ENCODE assay signal across 12 cellular contexts in the genomic region with DNA sequence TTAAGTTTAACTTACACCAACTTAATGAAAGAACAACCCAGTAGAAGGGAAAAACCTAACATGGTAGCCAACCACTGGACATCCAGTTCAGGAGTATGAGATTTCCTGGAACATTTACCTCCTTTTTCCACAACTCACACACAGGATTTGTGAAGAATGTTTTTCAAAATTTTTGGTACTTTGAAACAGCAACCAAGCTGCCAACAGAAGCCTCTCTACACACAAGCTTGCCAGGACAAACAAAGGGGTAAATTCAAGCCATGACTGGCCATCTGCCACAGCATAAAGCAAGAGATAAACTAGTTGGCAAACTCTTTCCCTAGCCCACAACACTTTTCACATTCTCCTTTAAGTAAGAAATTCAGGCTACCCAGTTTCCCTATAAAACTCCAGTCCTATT. TPM values are rescaled to one million over a fixed set of nuclear protein-coding genes. Genes with fewer than 3 reads are reported as not detected.
DNase-seq lines count a peak whose midpoint lies in the region; ATAC-seq and TF ChIP-seq lines count a peak whose summit lies in the region.
"Had no signal": no experiment of that assay in that cellular context is flagged by ENCODE, and none has a peak within 500 bp of the region (broad histone marks: within the 10 kb centered on the region; RNA-seq: fewer than 3 reads in every experiment).

No MANE protein-coding gene starts in this region.

- H3K4me3 ChIP-seq in LNCaP clone FGC (ENCODE audit: low read depth, low read length) (no peak overlapping the region), coronary artery (no peak overlapping the region)
- H3K4me3 ChIP-seq: ovary had no signal

- peak overlapping the region; percentile 72 for H3K27ac Mint-ChIP-seq in CD4-positive, alpha-beta T cell
- H3K27ac Mint-ChIP-seq in naive thymus-derived CD8-positive, alpha-beta T cell = peak overlapping the region; percentile 70 to 95 (median 87)

- no peak overlapping the region for H3K27ac ChIP-seq in CD4-positive, alpha-beta T cell (ENCODE audit: low read depth, low read length)
- peak overlapping the region; percentile 17 to 65 for H3K27ac ChIP-seq in coronary artery
- H3K27ac ChIP-seq: KMS-11, ovary had no signal

- TF ChIP-seq CTCF in CD4-positive, alpha-beta T cell (IDR thresholded peaks at IDR 0.05) = no peak
- TF ChIP-seq CTCF in LNCaP clone FGC (IDR thresholded peaks at IDR 0.05; ENCODE audit: control insufficient read depth, extremely low read depth, insufficient read depth) = no peak
- TF ChIP-seq CTCF in coronary artery (IDR thresholded peaks at IDR 0.05) = no peak

- no peaks in the 10 kb centered on the region for H3K9me3 ChIP-seq in CD4-positive, alpha-beta T cell (ENCODE audit: control insufficient read depth, low read length)
- H3K9me3 ChIP-seq: ovary had no signal

- intact Hi-C loops in CD4-positive, alpha-beta T cell (cut with DNase I, micrococcal nuclease) = loop anchor here in 1 of 2 experiments (5.0 kb wide), 1 partner anchor 577 kb away; no protein-coding TSS in a partner anchor

- CTCF ChIA-PET in CD4-positive, alpha-beta T cell (lab: Charles Lee) = interaction anchor here (1.1 to 1.7 kb wide), 4 partner anchors 14 to 60 kb away, joined by 3 to 4 read pairs (median 3); no protein-coding TSS in a partner anchor

- H3K36me3 Mint-ChIP-seq in CD4-positive, alpha-beta T cell (ENCODE audit: low read depth) = peaks cover 48% of the 10 kb centered on the region
- peaks cover 0 to 50% (median 4%) of the 10 kb centered on the region in 3 donors for H3K36me3 Mint-ChIP-seq in naive thymus-derived CD8-positive, alpha-beta T cell

- H3K27me3 ChIP-seq in CD4-positive, alpha-beta T cell (ENCODE audit: control insufficient read depth, insufficient read depth, low read length) = no peaks in the 10 kb centered on the region
- H3K27me3 ChIP-seq: ovary had no signal

- H3K4me3 Mint-ChIP-seq in CD4-positive, alpha-beta T cell = peak overlapping the region; percentile 54
- peak overlapping the region; percentile 57 to 82 (median 74) for H3K4me3 Mint-ChIP-seq in naive thymus-derived CD8-positive, alpha-beta T cell

- no peak for ATAC-seq in CD4-positive, alpha-beta T cell (ENCODE audit: poor library complexity)
- no peak for ATAC-seq in naive thymus-derived CD8-positive, alpha-beta T cell
- ATAC-seq in HG02642 (IDR thresholded peaks at IDR 0.05; ENCODE audit: poor library complexity, unreplicated experiment) = no peak

- DNase-seq in CD4-positive, alpha-beta T cell = no peak
- peak; percentile 27 for DNase-seq in LNCaP clone FGC (ENCODE audit: low read depth)
- DNase-seq in coronary artery (ENCODE audit: low spot score) = no peak
- DNase-seq in naive thymus-derived CD8-positive, alpha-beta T cell = no peak
- no peak for DNase-seq in activated CD4-positive, CD25-positive, alpha-beta regulatory T cell treated with anti-CD3 and anti-CD28 coated beads, Interleukin-2, amount 50 U/mL, for 72 hours
- no peak for DNase-seq in AG08396 (ENCODE audit: low spot score)
- DNase-seq: effector CD4-positive, alpha-beta T cell; NCI-H2107; ovary; stimulated activated CD4-positive, alpha-beta T cell treated with anti-CD3 and anti-CD28 coated beads, Interleukin-1b, Interleukin-23, amount 100 ng/mL, for 48 hours had no signal

- peaks cover 89% of the 10 kb centered on the region for H3K4me1 Mint-ChIP-seq in CD4-positive, alpha-beta T cell (ENCODE audit: low read depth)
- H3K4me1 Mint-ChIP-seq in naive thymus-derived CD8-positive, alpha-beta T cell = peaks cover 55 to 88% (median 86%) of the 10 kb centered on the region in 4 donors

- H3K27me3 Mint-ChIP-seq in CD4-positive, alpha-beta T cell = no peaks in the 10 kb centered on the region
- H3K27me3 Mint-ChIP-seq in naive thymus-derived CD8-positive, alpha-beta T cell = no peaks in the 10 kb centered on the region

- POLR2A ChIA-PET in CD4-positive, alpha-beta T cell (lab: Charles Lee) = interaction anchor here (0.8 to 1.4 kb wide), 7 partner anchors 11 to 62 kb away, joined by 3 to 9 read pairs (median 4); no protein-coding TSS in a partner anchor
- POLR2A ChIA-PET in naive thymus-derived CD8-positive, alpha-beta T cell (lab: Charles Lee) = interaction anchor here (0.7 to 3.1 kb wide), 6 partner anchors 11 to 61 kb away, joined by 3 to 17 read pairs (median 4); a partner anchor contains a TSS

- no peaks in the 10 kb centered on the region for H3K9me3 Mint-ChIP-seq in CD4-positive, alpha-beta T cell
- H3K9me3 Mint-ChIP-seq in naive thymus-derived CD8-positive, alpha-beta T cell = no peaks in the 10 kb centered on the region

RNA-seq across cellular contexts. Expression of a gene that starts 21.4 kb away (rescaled TPM):
- total RNA-seq in CD4-positive, alpha-beta T cell = 100 to 1,000 TPM; 200 to 204 TPM
- total RNA-seq in naive thymus-derived CD8-positive, alpha-beta T cell = 100 to 1,000 TPM; 291 to 295 TPM
- polyA plus RNA-seq in naive thymus-derived CD8-positive, alpha-beta T cell = 100 to 1,000 TPM; 285 to 350 (median 310) TPM
